Comparison of ENCODE assay signal across 9 cellular contexts in the genomic region with DNA sequence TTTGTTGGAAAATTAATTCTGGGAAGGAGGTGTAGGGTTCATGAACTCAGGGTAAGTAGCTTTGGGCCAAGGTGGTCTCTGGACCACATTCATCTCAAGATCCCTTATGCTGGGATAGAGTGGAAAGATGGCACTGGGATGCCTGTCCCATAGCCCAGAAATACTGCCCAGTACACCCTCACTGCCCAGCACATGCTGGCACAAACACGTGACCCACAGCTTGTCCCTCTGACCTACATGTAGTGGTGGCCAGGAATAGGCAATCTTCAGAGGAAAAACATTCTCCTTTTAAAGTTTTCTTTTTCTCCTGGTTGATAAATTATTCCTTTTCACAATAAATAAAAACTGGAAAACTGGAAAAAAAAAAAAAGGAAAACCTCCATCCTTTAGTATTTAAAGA.
"Had no signal": no experiment of that assay in that cellular context is flagged by ENCODE, and none has a peak within 500 bp of the region (broad histone marks: within the 10 kb centered on the region; RNA-seq: fewer than 3 reads in every experiment).

No MANE protein-coding gene starts in this region.

- H3K9me3 ChIP-seq: HAP-1 had no signal

- H3K27ac ChIP-seq: GM23248 had no signal

- ATAC-seq: HCT116, HepG2 had no signal

- DNase-seq: GM23248, GOT3, H7, HFFc6, KBM-7 had no signal

- H3K36me3 Mint-ChIP-seq: IgD-negative memory B cell had no signal

- H3K9ac ChIP-seq: GM23248 had no signal

- H3K9me3 Mint-ChIP-seq: HFFc6, IgD-negative memory B cell had no signal

- H3K4me1 ChIP-seq: HAP-1 had no signal

- H3K4me3 Mint-ChIP-seq: HFFc6, IgD-negative memory B cell had no signal

- H3K36me3 ChIP-seq: HAP-1 had no signal

- H3K27ac Mint-ChIP-seq: HFFc6, IgD-negative memory B cell had no signal

- H3K4me3 ChIP-seq: GM23248, HAP-1 had no signal

- H2AFZ ChIP-seq: GM23248 had no signal
